8 cellular contexts compared by ENCODE assay signal in genomic region chr16:30096862-30097563, GRCh38. TPM values are rescaled to one million over a fixed set of nuclear protein-coding genes. Genes with fewer than 3 reads are reported as not detected.
A peak's percentile ranks its signal among the peaks of the same experiment; 100 is the strongest.
DNase-seq lines count a peak whose midpoint lies in the region; ATAC-seq and TF ChIP-seq lines count a peak whose summit lies in the region.

No MANE protein-coding gene starts in this region.

- intact Hi-C loops in esophagus muscularis mucosa (cut with DNase I), result loop anchor here (10.0 kb wide), 1 partner anchor 308 kb away; the partner anchor contains the start of gene ZNF771

- peaks cover 31 to 43% (median 40%) of the 10 kb centered on the region in 4 donors for H3K4me1 ChIP-seq in esophagus muscularis mucosa
- peaks cover 18% of the 10 kb centered on the region for H3K4me1 ChIP-seq in rectal smooth muscle tissue (ENCODE audit: control insufficient read depth, insufficient read depth, low read length)

- TF ChIP-seq CTCF in GM12865 (IDR thresholded peaks at IDR 0.05; ENCODE audit: insufficient read depth, low read depth, low read length, missing control alignments) (no peak), esophagus muscularis mucosa (IDR thresholded peaks at IDR 0.05) (no peak)

- H3K36me3 ChIP-seq in SK-N-MC (ENCODE audit: insufficient read depth, low read length) (no peaks in the 10 kb centered on the region), esophagus muscularis mucosa (peaks cover 0 to 22% (median 19%) of the 10 kb centered on the region in 4 donors), rectal smooth muscle tissue (ENCODE audit: control insufficient read depth, insufficient read depth, low read length) (peaks cover 4% of the 10 kb centered on the region)

- TF ChIP-seq POLR2A in esophagus muscularis mucosa (IDR thresholded peaks at IDR 0.05; ENCODE audit: low read depth), result no peak

- H3K4me3 ChIP-seq in GM12865 (ENCODE audit: low read depth, low read length) (peak overlapping the region; percentile 68), SK-N-MC (no peak overlapping the region; the same call in 1 of the 2 replicates), esophagus muscularis mucosa (peak overlapping the region; percentile 71 to 93 (median 84)), rectal smooth muscle tissue (ENCODE audit: low read length) (peak overlapping the region; percentile 86)

- no peak for ATAC-seq in GM19035 (IDR thresholded peaks at IDR 0.05; ENCODE audit: unreplicated experiment)

- 94% methylated on average over 18 of the region's 18 CpGs for WGBS in esophagus muscularis mucosa

- H3K9ac ChIP-seq in SK-N-MC (ENCODE audit: insufficient read length), result no peak overlapping the region
- H3K9ac ChIP-seq in rectal smooth muscle tissue (ENCODE audit: low read length), result peak overlapping the region; percentile 82

- peak; percentile 44 for DNase-seq in GM12865 (ENCODE audit: low read depth)
- no peak for DNase-seq in SK-N-MC (ENCODE audit: low read depth, low spot score)
- no peak for DNase-seq in esophagus muscularis mucosa (ENCODE audit: extremely low spot score)
- no peak for DNase-seq in NCI-H748 (lab: John Stamatoyannopoulos, UW; ENCODE audit: unreplicated experiment)
- no peak for DNase-seq in DMS53 treated with DMSO at 0.1 percent for 48 hours (lab: John Stamatoyannopoulos, UW; ENCODE audit: unreplicated experiment)
- DNase-seq in amygdala (lab: John Stamatoyannopoulos, UW), result no peak

- H3K27me3 ChIP-seq in esophagus muscularis mucosa (no peaks in the 10 kb centered on the region), rectal smooth muscle tissue (ENCODE audit: control insufficient read depth, insufficient read depth, low read length) (no peaks in the 10 kb centered on the region)

- TF ChIP-seq EP300 in esophagus muscularis mucosa (IDR thresholded peaks at IDR 0.05), result no peak

- H3K9me3 ChIP-seq in SK-N-MC (ENCODE audit: low read depth, low read length) (no peaks in the 10 kb centered on the region; the same call in 1 of the 2 replicates), esophagus muscularis mucosa (peaks cover 0 to 14% (median 11%) of the 10 kb centered on the region in 4 donors)

- peak overlapping the region; percentile 59; the same call in 1 of the 2 replicates for H3K27ac ChIP-seq in SK-N-MC
- H3K27ac ChIP-seq in esophagus muscularis mucosa (replicated peaks in 1 of 4), result peak overlapping the region; percentile 87 to 97 (median 94)
- H3K27ac ChIP-seq in rectal smooth muscle tissue (ENCODE audit: low read depth, low read length), result peak overlapping the region; percentile 93

RNA-seq across cellular contexts. Expression of gene YPEL3, which starts 1.0 kb away (rescaled TPM):
- 100 to 1,000 TPM in 3 of 4 donors, 10 to 100 TPM in 1; 72.7 to 222 (median 154) TPM for total RNA-seq in esophagus muscularis mucosa

RNA-seq across cellular contexts. Expression of gene TBX6, which starts 5.3 kb away (rescaled TPM):
- 1 to 10 TPM in 1 of 4 donors, under 1 TPM in 3; 0.42 to 1.3 (median 0.67) TPM for total RNA-seq in esophagus muscularis mucosa

RNA-seq across cellular contexts. Expression of gene GDPD3, which starts 16.3 kb away (rescaled TPM):
- total RNA-seq in esophagus muscularis mucosa, result 1 to 10 TPM in 3 of 4 donors, under 1 TPM in 1; 0.66 to 3.7 (median 2.2) TPM

RNA-seq across cellular contexts. Expression of gene PPP4C, which starts 21.2 kb away (rescaled TPM):
- total RNA-seq in esophagus muscularis mucosa, result 10 to 100 TPM; 43.6 to 61.3 (median 51.5) TPM

RNA-seq across cellular contexts. Expression of gene MAPK3, which starts 26.0 kb away (rescaled TPM):
- total RNA-seq in esophagus muscularis mucosa, result 10 to 100 TPM; 40.4 to 70.8 (median 56.9) TPM
